In the genomic region with DNA sequence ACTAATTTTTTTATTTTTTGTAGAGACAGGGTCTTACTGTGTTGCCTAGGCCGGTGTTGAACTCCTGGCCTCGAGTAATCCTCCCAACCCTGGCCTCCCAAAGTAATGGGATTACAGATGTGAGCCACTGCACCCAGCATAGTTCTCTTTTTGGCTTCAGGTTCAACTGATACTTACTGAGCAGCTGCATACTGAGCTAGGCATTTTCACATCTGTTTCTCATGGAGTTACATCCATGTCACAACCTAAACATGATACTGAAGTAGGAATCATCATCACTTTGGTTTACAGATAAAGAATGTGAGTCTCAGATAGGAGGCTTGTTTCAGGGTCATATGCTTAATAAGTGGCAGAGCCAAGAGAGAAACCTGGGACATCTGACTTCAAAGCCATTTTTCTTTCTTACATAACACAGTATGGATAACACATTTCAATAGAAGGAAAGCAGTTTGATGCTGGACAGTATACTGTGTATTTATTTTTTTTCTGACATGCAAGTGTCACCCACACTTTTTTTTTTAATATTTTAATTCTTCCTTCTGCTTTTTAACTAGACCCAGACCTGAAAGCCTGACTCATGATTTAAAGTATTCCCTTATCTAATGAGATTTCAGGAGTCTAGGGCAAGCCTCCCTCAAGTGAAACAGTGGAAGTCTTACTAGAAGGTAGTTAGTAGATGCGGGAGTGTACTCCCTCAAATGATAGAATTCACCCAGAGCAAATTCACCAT, we compare ENCODE assay signal across 8 cellular contexts.
DNase-seq lines count a peak whose midpoint lies in the region; ATAC-seq, FAIRE-seq and TF ChIP-seq lines count a peak whose summit lies in the region.

No MANE protein-coding gene starts in this region.

- intact Hi-C loops in Caco-2 (cut with micrococcal nuclease; ENCODE audit: unreplicated experiment): loop anchor here (1.0 to 2.0 kb wide), 6 partner anchors 55 to 1014 kb away; no protein-coding TSS in a partner anchor

- H3K27ac Mint-ChIP-seq in Caco-2 (ENCODE audit: unreplicated experiment): no peak overlapping the region

- H3K36me3 ChIP-seq in gastroesophageal sphincter (peaks cover 0 to under 1% of the 10 kb centered on the region in 2 donors), Caco-2 (ENCODE audit: control insufficient read depth, insufficient read depth, low read length) (no peaks in the 10 kb centered on the region)

- FAIRE-seq in frontal cortex (lab: Jason Lieb, UNC): no peak

- H3K36me3 Mint-ChIP-seq in Caco-2 (ENCODE audit: insufficient read depth, unreplicated experiment): no peaks in the 10 kb centered on the region

- H3K4me3 Mint-ChIP-seq in Caco-2 (ENCODE audit: unreplicated experiment): no peak overlapping the region

- ATAC-seq in GM18858 (IDR thresholded peaks at IDR 0.05; ENCODE audit: unreplicated experiment): peak; percentile 13
- ATAC-seq in GM21526 (IDR thresholded peaks at IDR 0.05; ENCODE audit: low FRiP score, unreplicated experiment): peak; percentile 36
- peak; percentile 36 for ATAC-seq in HG03342 (IDR thresholded peaks at IDR 0.05; ENCODE audit: unreplicated experiment)
- ATAC-seq in gastroesophageal sphincter: peak; percentile 16

- no peaks in the 10 kb centered on the region for H3K27me3 ChIP-seq in gastroesophageal sphincter
- H3K27me3 ChIP-seq in Caco-2 (replicated peaks; ENCODE audit: control insufficient read depth, insufficient read depth, low read length): no peaks in the 10 kb centered on the region

- H3K4me3 ChIP-seq in gastroesophageal sphincter (no peak overlapping the region), Caco-2 (ENCODE audit: low read depth, low read length) (no peak overlapping the region)

- POLR2A ChIA-PET in Caco-2 (lab: Charles Lee): no interaction called here

- DNase-seq in frontal cortex (ENCODE audit: low spot score in 2 of 2): no peak
- DNase-seq in effector CD8-positive, alpha-beta T cell (lab: John Stamatoyannopoulos, UW): no peak
- DNase-seq in Caco-2: no peak
- DNase-seq in NCI-H187 treated with DMSO at 0.1 percent for 48 hours (lab: John Stamatoyannopoulos, UW): no peak

- H3K9me3 ChIP-seq in gastroesophageal sphincter (no peaks in the 10 kb centered on the region), Caco-2 (no peaks in the 10 kb centered on the region)

- no peak for TF ChIP-seq POLR2A in gastroesophageal sphincter (IDR thresholded peaks at IDR 0.05)

- TF ChIP-seq CTCF in gastroesophageal sphincter (IDR thresholded peaks at IDR 0.05) (no peak), Caco-2 (IDR thresholded peaks at IDR 0.05; ENCODE audit: insufficient read depth in 1 of 2, low read depth in 1 of 2, low read length in 1 of 2, severe bottlenecking in 1 of 2, unreplicated experiment in 1 of 2) (no peak)

- no peak for TF ChIP-seq EP300 in gastroesophageal sphincter (IDR thresholded peaks at IDR 0.05)

- H3K4me1 Mint-ChIP-seq in Caco-2 (ENCODE audit: low read depth, unreplicated experiment): no peaks in the 10 kb centered on the region

- no peaks in the 10 kb centered on the region for H3K9me3 Mint-ChIP-seq in Caco-2 (ENCODE audit: unreplicated experiment)

- 70% methylated on average over 3 of the region's 3 CpGs; no CpG with 5 or more reads in 1 of the 2 donors for WGBS in gastroesophageal sphincter (ENCODE audit: low coverage in 1 of 2), 2 donors

- CTCF ChIA-PET in Caco-2 (lab: Charles Lee): interaction anchor here (0.8 to 1.9 kb wide), 5 partner anchors 44 to 583 kb away, joined by 6 to 32 read pairs (median 8); partner anchors contain the start of gene MLLT3

- BruUV-seq in Caco-2 (replicated peaks; lab: Mats Ljungman, UMichigan): no TSS peak

- no peaks in the 10 kb centered on the region for H3K27me3 Mint-ChIP-seq in Caco-2 (ENCODE audit: insufficient read depth, unreplicated experiment)

- no peak overlapping the region for H3K27ac ChIP-seq in gastroesophageal sphincter

- peaks cover 0 to 11% (median 0%) of the 10 kb centered on the region in 3 donors for H3K4me1 ChIP-seq in gastroesophageal sphincter
- H3K4me1 ChIP-seq in Caco-2: 0 out of 2 replicates have a peak, but pooled peaks cover 4% of the 10 kb centered on the region
